In genomic region chr4:72604324-72604723, GRCh38 we compare ENCODE assay signal across 1 cellular context.
TF ChIP-seq lines count a peak whose summit lies in the region.

No MANE protein-coding gene starts in this region.

TF ChIP-seq in WTC11, 78 proteins besides CTCF, POLR2A, EP300 and RAD21 (continued from another document):
- TF ChIP-seq ATF2 (CRISPR knock-in tag; IDR thresholded peaks at IDR 0.05; ENCODE audit: borderline replicate concordance, low read depth) = no peak
- TF ChIP-seq, protein P1, sequence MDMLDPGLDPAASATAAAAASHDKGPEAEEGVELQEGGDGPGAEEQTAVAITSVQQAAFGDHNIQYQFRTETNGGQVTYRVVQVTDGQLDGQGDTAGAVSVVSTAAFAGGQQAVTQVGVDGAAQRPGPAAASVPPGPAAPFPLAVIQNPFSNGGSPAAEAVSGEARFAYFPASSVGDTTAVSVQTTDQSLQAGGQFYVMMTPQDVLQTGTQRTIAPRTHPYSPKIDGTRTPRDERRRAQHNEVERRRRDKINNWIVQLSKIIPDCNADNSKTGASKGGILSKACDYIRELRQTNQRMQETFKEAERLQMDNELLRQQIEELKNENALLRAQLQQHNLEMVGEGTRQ (CRISPR knock-in tag; IDR thresholded peaks at IDR 0.05) = no peak
